ENCODE assay signal across 8 cellular contexts in genomic region chr6:163956571-163957407, GRCh38.
DNase-seq lines count a peak whose midpoint lies in the region; ATAC-seq and TF ChIP-seq lines count a peak whose summit lies in the region.

No MANE protein-coding gene starts in this region.

- TF ChIP-seq CTCF in GM10266 (IDR thresholded peaks at IDR 0.05; ENCODE audit: control insufficient read depth, insufficient read depth, low read depth, missing control alignments), result peak; percentile 84

- intact Hi-C loops in cardiac septum (cut with DNase I), result loop anchor here (2.0 to 10.0 kb wide), 4 partner anchors 374 to 1102 kb away; no protein-coding TSS in a partner anchor

- DNase-seq in GM10266 (ENCODE audit: extremely low spot score) (peak; percentile 80), H4 (ENCODE audit: low spot score) (peak; percentile 66), Kasumi-1 (lab: John Stamatoyannopoulos, UW) (peak; percentile 83), cardiac septum (ENCODE audit: low spot score) (peak; percentile 89), renal cortical epithelial cell (ENCODE audit: low read depth) (peak; percentile 66), occipital lobe (lab: John Stamatoyannopoulos, UW) (no peak)
- DNase-seq in activated naive CD4-positive, alpha-beta T cell treated with anti-CD3 and anti-CD28 coated beads, Interleukin-2, amount 50 U/mL, for 16 hours, result peak; percentile 42

- ATAC-seq in SK-N-SH treated with all-trans-retinoic acid at 6 μM for 48 hours, result peak; percentile 62; the same call in 2 of the 3 replicates

TF ChIP-seq in SK-N-SH treated with all-trans-retinoic acid at 6 μM for 48 hours, 23 proteins besides CTCF, POLR2A, EP300 and RAD21:
- no peak for TF ChIP-seq ZNF565 (CRISPR knock-in tag; conservative IDR thresholded peaks at IDR 0.05; ENCODE audit: low read depth)
- TF ChIP-seq POU6F1 (CRISPR knock-in tag; IDR thresholded peaks at IDR 0.05; ENCODE audit: borderline replicate concordance, low read depth), result no peak
- no peak for TF ChIP-seq PATZ1 (CRISPR knock-in tag; IDR thresholded peaks at IDR 0.05; ENCODE audit: borderline replicate concordance)
- TF ChIP-seq CREB5 (CRISPR knock-in tag; IDR thresholded peaks at IDR 0.05; ENCODE audit: low read depth), result no peak
- TF ChIP-seq ZNF70 (CRISPR knock-in tag; IDR thresholded peaks at IDR 0.05), result no peak
- no peak for TF ChIP-seq TSHZ2 (CRISPR knock-in tag; IDR thresholded peaks at IDR 0.05)
- no peak for TF ChIP-seq BACH2 (CRISPR knock-in tag; IDR thresholded peaks at IDR 0.05; ENCODE audit: borderline replicate concordance)
- no peak for TF ChIP-seq ZC3H10 (CRISPR knock-in tag; IDR thresholded peaks at IDR 0.05)
- TF ChIP-seq ESRRG (CRISPR knock-in tag; IDR thresholded peaks at IDR 0.05), result no peak
- TF ChIP-seq ISL1 (CRISPR knock-in tag; IDR thresholded peaks at IDR 0.05), result no peak
- no peak for TF ChIP-seq RARB (CRISPR knock-in tag; IDR thresholded peaks at IDR 0.05)
- no peak for TF ChIP-seq CSDC2 (CRISPR knock-in tag; IDR thresholded peaks at IDR 0.05)
- no peak for TF ChIP-seq CSRNP3 (CRISPR knock-in tag; IDR thresholded peaks at IDR 0.05)
